ENCODE assay signal across 9 cellular contexts in genomic region chr18:77100751-77101355, GRCh38. TPM values are rescaled to one million over a fixed set of nuclear protein-coding genes. Genes with fewer than 3 reads are reported as not detected.
DNase-seq lines count a peak whose midpoint lies in the region; ATAC-seq and TF ChIP-seq lines count a peak whose summit lies in the region.
"Had no signal": no experiment of that assay in that cellular context is flagged by ENCODE, and none has a peak within 500 bp of the region (broad histone marks: within the 10 kb centered on the region; RNA-seq: fewer than 3 reads in every experiment).

No MANE protein-coding gene starts in this region.

- in situ Hi-C loops in GM23248 (cut with MboI), result no loop called here

- no peaks in the 10 kb centered on the region for H3K79me2 ChIP-seq in GM23248 (ENCODE audit: insufficient read depth)
- H3K79me2 ChIP-seq in smooth muscle cell (ENCODE audit: low read depth), result no peaks in the 10 kb centered on the region

- WGBS in GM23248 (ENCODE audit: low coverage in 1 of 2, low lambda C conversion rate in 2 of 2, missing lambda C conversion rate in 2 of 2), 2 experiments, result 70 to 74% methylated on average over 8 of the region's 8 CpGs
- WGBS in smooth muscle cell (ENCODE audit: low lambda C conversion rate), result 74% methylated on average over 8 of the region's 8 CpGs

- H3K36me3 ChIP-seq in GM23248 (ENCODE audit: low read depth) (no peaks in the 10 kb centered on the region), smooth muscle cell (ENCODE audit: low read depth) (no peaks in the 10 kb centered on the region)

- ATAC-seq in GM21367 (IDR thresholded peaks at IDR 0.05; ENCODE audit: unreplicated experiment), result no peak

- H4K20me1 ChIP-seq in GM23248 (ENCODE audit: insufficient read depth), result no peaks in the 10 kb centered on the region
- H4K20me1 ChIP-seq in smooth muscle cell (ENCODE audit: low read depth), result no peaks in the 10 kb centered on the region

- peak; percentile 7 for DNase-seq in GM23248
- peak; percentile 45 for DNase-seq in activated CD4-positive, CD25-positive, alpha-beta regulatory T cell treated with anti-CD3 and anti-CD28 coated beads, Interleukin-2, amount 50 U/mL, for 72 hours
- peak; percentile 34 for DNase-seq in epithelial cell of prostate (ENCODE audit: low read depth, low spot score)
- DNase-seq in smooth muscle cell (lab: John Stamatoyannopoulos, UW; ENCODE audit: unreplicated experiment), result no peak
- no peak for DNase-seq in NCI-H1105 (lab: John Stamatoyannopoulos, UW)
- DNase-seq in putamen (ENCODE audit: low spot score), result no peak
- no peak for DNase-seq in DMS53 treated with DMSO at 0.1 percent for 48 hours (lab: John Stamatoyannopoulos, UW; ENCODE audit: unreplicated experiment)
- DNase-seq: NCI-H69 had no signal

- no peaks in the 10 kb centered on the region for H3K9me2 ChIP-seq in GM23248 (ENCODE audit: insufficient read depth)

- TF ChIP-seq CTCF in smooth muscle cell (IDR thresholded peaks at IDR 0.05; ENCODE audit: borderline replicate concordance, insufficient read depth, poor library complexity, severe bottlenecking), result no peak

- peak overlapping the region; percentile 87 for H3K27ac ChIP-seq in GM23248
- peak overlapping the region; percentile 99 for H3K27ac ChIP-seq in epithelial cell of prostate
- H3K27ac ChIP-seq in smooth muscle cell (ENCODE audit: low read depth), result peak overlapping the region; percentile 95

- H3K27me3 ChIP-seq in GM23248 (replicated peaks; ENCODE audit: insufficient read depth), result no peaks in the 10 kb centered on the region
- no peaks in the 10 kb centered on the region for H3K27me3 ChIP-seq in smooth muscle cell (ENCODE audit: low read depth)

- H3K4me3 ChIP-seq in GM23248 (peak overlapping the region; percentile 55), smooth muscle cell (no peak overlapping the region)

- H3F3A ChIP-seq in GM23248 (ENCODE audit: insufficient read depth), result peaks cover 38% of the 10 kb centered on the region
- peaks cover 24% of the 10 kb centered on the region for H3F3A ChIP-seq in smooth muscle cell (ENCODE audit: low read depth)

- H3K9ac ChIP-seq in GM23248, result peak overlapping the region; percentile 73
- peak overlapping the region; percentile 55 for H3K9ac ChIP-seq in smooth muscle cell (ENCODE audit: low read depth)

- H2AFZ ChIP-seq in GM23248 (peak overlapping the region; percentile 53), smooth muscle cell (ENCODE audit: low read depth) (no peak overlapping the region)

- peaks cover 52% of the 10 kb centered on the region for H3K4me1 ChIP-seq in GM23248 (ENCODE audit: insufficient read depth)
- peaks cover 14% of the 10 kb centered on the region for H3K4me1 ChIP-seq in smooth muscle cell (ENCODE audit: low read depth)

- H3K4me2 ChIP-seq in GM23248 (ENCODE audit: unreplicated experiment) (peak overlapping the region; percentile 81), smooth muscle cell (peak overlapping the region; percentile 81)

- H3K9me3 ChIP-seq in GM23248 (ENCODE audit: low read depth) (no peaks in the 10 kb centered on the region), smooth muscle cell (replicated peaks; ENCODE audit: low read depth) (no peaks in the 10 kb centered on the region)

RNA-seq across cellular contexts. Expression of gene MBP, which starts 31.7 kb away (rescaled TPM):
- 2.2 and 2.7 TPM in 2 replicates for total RNA-seq in GM23248 (2014; rRNA removed; shearing (Covaris generic))
- polyA plus RNA-seq in GM23248 (2016; fragmentation: Nextera tagmentation; extraction: Ambion mirVana) (2.9 and 3.3 TPM in 2 replicates), smooth muscle cell (1.4 and 6.3 TPM in 2 replicates)
- total RNA-seq in smooth muscle cell, result 4.5 and 5.1 TPM in 2 replicates

Comparison
In these comparisons a context has a peak if more than half of its experiments do, and no peak if none do; other contexts are left out.
1. DNase-seq: peak in GM23248 (single experiment), activated CD4-positive, CD25-positive, alpha-beta regulatory T cell treated with anti-CD3 and anti-CD28 coated beads, Interleukin-2, amount 50 U/mL, for 72 hours (single experiment) and epithelial cell of prostate (single experiment); none in smooth muscle cell (single experiment), NCI-H1105 (single experiment), putamen (single experiment) and DMS53 treated with DMSO at 0.1 percent for 48 hours (single experiment).
2. Peak in every context shown above with its lines, with median percentiles within 50 percentile points of each other: H3K27ac ChIP-seq.